ENCODE assay signal across 8 cellular contexts in genomic region chr20:49983848-49984408, GRCh38. TPM values are rescaled to one million over a fixed set of nuclear protein-coding genes. Genes with fewer than 3 reads are reported as not detected.
DNase-seq lines count a peak whose midpoint lies in the region.

No MANE protein-coding gene starts in this region.

- 76% methylated on average over 14 to 17 of the region's 18 CpGs for WGBS in mesodermal cell (ENCODE audit: insufficient coverage in 2 of 2), 2 experiments
- 57% methylated on average over 18 of the region's 18 CpGs for WGBS in urinary bladder

- H3K4me3 Mint-ChIP-seq in activated naive CD4-positive, alpha-beta T cell treated with anti-CD3 and anti-CD28 coated beads, Interleukin-2, amount 50 U/mL, for 24 hours = peak overlapping the region; percentile 61

- H3K9me3 Mint-ChIP-seq in activated naive CD4-positive, alpha-beta T cell treated with anti-CD3 and anti-CD28 coated beads, Interleukin-2, amount 50 U/mL, for 24 hours = no peaks in the 10 kb centered on the region

- H3K27ac Mint-ChIP-seq in activated naive CD4-positive, alpha-beta T cell treated with anti-CD3 and anti-CD28 coated beads, Interleukin-2, amount 50 U/mL, for 24 hours = no peak overlapping the region

- peaks cover 32% of the 10 kb centered on the region for H3K4me1 Mint-ChIP-seq in activated naive CD4-positive, alpha-beta T cell treated with anti-CD3 and anti-CD28 coated beads, Interleukin-2, amount 50 U/mL, for 24 hours

- H3K36me3 ChIP-seq in mesodermal cell (ENCODE audit: control insufficient read depth, insufficient read depth, low read length) = peaks cover 50% of the 10 kb centered on the region
- no peaks in the 10 kb centered on the region for H3K36me3 ChIP-seq in urinary bladder (ENCODE audit: insufficient read depth)

- H3K4me3 ChIP-seq in mesodermal cell (ENCODE audit: extremely low read depth, insufficient read depth, low read length, poor library complexity, severe bottlenecking) (peak overlapping the region; percentile 99), urinary bladder (ENCODE audit: low read depth, low read length) (peak overlapping the region; percentile 49)

- H3K27ac ChIP-seq in mesodermal cell (ENCODE audit: low read depth, low read length, severe bottlenecking) (no peak overlapping the region), urinary bladder (ENCODE audit: low read depth) (no peak overlapping the region)

- H3K36me3 Mint-ChIP-seq in activated naive CD4-positive, alpha-beta T cell treated with anti-CD3 and anti-CD28 coated beads, Interleukin-2, amount 50 U/mL, for 24 hours = no peaks in the 10 kb centered on the region

- DNase-seq in activated naive CD4-positive, alpha-beta T cell treated with anti-CD3 and anti-CD28 coated beads, Interleukin-2, amount 50 U/mL, for 16 hours = no peak
- DNase-seq in dermis blood vessel endothelial cell (peak; percentile 38), DMS114 treated with DMSO at 0.1 percent for 48 hours (lab: John Stamatoyannopoulos, UW; ENCODE audit: unreplicated experiment) (no peak), T1000 (lab: John Stamatoyannopoulos, UW) (no peak), NCI-H748 treated with DMSO at 0.1 percent for 48 hours (lab: John Stamatoyannopoulos, UW) (no peak)

- no peaks in the 10 kb centered on the region for H3K27me3 Mint-ChIP-seq in activated naive CD4-positive, alpha-beta T cell treated with anti-CD3 and anti-CD28 coated beads, Interleukin-2, amount 50 U/mL, for 24 hours

- H3K4me1 ChIP-seq in mesodermal cell (ENCODE audit: control insufficient read depth, insufficient read depth, low read length, poor library complexity, severe bottlenecking) (peaks cover 51% of the 10 kb centered on the region), urinary bladder (ENCODE audit: insufficient read depth) (no peaks in the 10 kb centered on the region)

- H3K9me3 ChIP-seq in mesodermal cell (ENCODE audit: control insufficient read depth, low read length) = no peaks in the 10 kb centered on the region

RNA-seq across cellular contexts. Expression of gene SNAI1, which starts 1.1 kb away (rescaled TPM):
- 1.5 TPM in 2 replicates for total RNA-seq in dermis blood vessel endothelial cell
- polyA plus RNA-seq in mesodermal cell (2013, experiment 1 of 2) = 62.2 TPM
- polyA plus RNA-seq in mesodermal cell (2013, experiment 2 of 2) = 48.4 TPM
- total RNA-seq in urinary bladder = 0.69 TPM
- polyA plus RNA-seq in urinary bladder = 20.9 TPM

RNA-seq across cellular contexts. Expression of gene RNF114, which starts 47.7 kb away (rescaled TPM):
- 69.4 and 169 TPM in 2 replicates for total RNA-seq in dermis blood vessel endothelial cell
- 84.5 TPM for polyA plus RNA-seq in mesodermal cell (2013, experiment 1 of 2)
- 76.5 TPM for polyA plus RNA-seq in mesodermal cell (2013, experiment 2 of 2)
- 48.2 TPM for total RNA-seq in urinary bladder
- polyA plus RNA-seq in urinary bladder = 52.2 TPM
